ENCODE assay signal across 10 cellular contexts in the genomic region with DNA sequence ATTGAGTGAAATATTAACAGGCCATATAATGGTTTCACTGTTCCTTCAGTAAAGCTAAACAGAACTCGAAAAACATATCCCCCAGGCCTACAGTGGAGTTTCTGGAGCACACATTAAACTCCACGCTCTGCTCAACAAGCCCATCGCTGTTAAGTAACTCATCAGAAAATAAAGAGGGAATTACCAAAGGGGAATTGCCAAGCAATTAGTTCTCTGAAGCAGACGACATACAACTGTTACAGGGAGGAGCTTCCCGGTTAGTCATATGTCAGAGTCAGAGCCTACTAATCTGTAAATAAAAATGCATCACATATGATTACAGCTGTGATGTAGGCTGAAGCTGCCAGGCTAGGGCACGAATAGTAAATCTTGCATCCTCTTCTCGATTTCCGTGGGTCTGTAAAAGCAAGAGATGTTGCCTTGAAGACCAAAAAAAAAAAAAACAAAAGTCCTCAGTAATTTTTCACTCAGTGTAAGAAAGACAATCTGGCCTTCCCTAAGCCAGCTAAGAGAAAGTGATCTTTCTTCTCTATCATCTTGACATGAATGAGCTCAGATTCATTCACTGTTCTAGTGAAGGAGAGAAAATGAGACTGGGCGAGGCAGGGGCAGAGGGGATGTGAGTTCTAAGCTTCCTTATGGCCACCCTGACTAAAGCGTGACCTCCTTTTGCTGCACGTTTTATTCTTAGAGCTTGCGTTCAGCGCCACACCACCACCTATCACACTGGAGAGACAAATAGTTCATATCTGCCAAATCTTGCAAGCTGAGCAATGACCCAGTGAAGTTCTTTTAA. TPM values are rescaled to one million over a fixed set of nuclear protein-coding genes. Genes with fewer than 3 reads are reported as not detected.
A peak's percentile ranks its signal among the peaks of the same experiment; 100 is the strongest.
DNase-seq lines count a peak whose midpoint lies in the region; ATAC-seq and TF ChIP-seq lines count a peak whose summit lies in the region.
"Had no signal": no experiment of that assay in that cellular context is flagged by ENCODE, and none has a peak within 500 bp of the region (broad histone marks: within the 10 kb centered on the region; RNA-seq: fewer than 3 reads in every experiment).

No MANE protein-coding gene starts in this region.

- H3K9me2 ChIP-seq in PC-3 (replicated peaks; ENCODE audit: low read length), result no peaks in the 10 kb centered on the region

- peaks cover 86% of the 10 kb centered on the region for H3K79me2 ChIP-seq in PC-3 (ENCODE audit: low read length)

- no TSS peak for BruUV-seq in PC-3 (replicated peaks; lab: Mats Ljungman, UMichigan)

- peak overlapping the region; percentile 98 for H3K27ac ChIP-seq in PC-3 (ENCODE audit: low read length)

- H3K4me1 ChIP-seq in PC-3 (ENCODE audit: insufficient read depth, low read length) (peaks cover 69% of the 10 kb centered on the region), mucosa of stomach (ENCODE audit: control insufficient read depth, insufficient read depth, low read length) (peaks cover 27% of the 10 kb centered on the region)

- H3K4me3 ChIP-seq in PC-3 (ENCODE audit: low read length) (peak overlapping the region; percentile 8; the same call in 1 of the 2 replicates), epithelial cell of esophagus (ENCODE audit: low read length) (no peak overlapping the region), mucosa of stomach (ENCODE audit: low read length) (no peak overlapping the region)

- H3K9ac ChIP-seq in PC-3 (ENCODE audit: low read length), result peak overlapping the region; percentile 50
- peak overlapping the region; percentile 12 for H3K9ac ChIP-seq in mucosa of stomach (ENCODE audit: low read length)

- ATAC-seq in PC-3, result peak; percentile 79

- no peaks in the 10 kb centered on the region for H3K9me3 ChIP-seq in PC-3 (ENCODE audit: low read length)
- no peaks in the 10 kb centered on the region for H3K9me3 ChIP-seq in mucosa of stomach (ENCODE audit: control insufficient read depth, low read length)

- H3K36me3 ChIP-seq in PC-3 (ENCODE audit: low read depth, low read length) (0 out of 2 replicates have a peak, but pooled peaks cover 3% of the 10 kb centered on the region), mucosa of stomach (ENCODE audit: control insufficient read depth, insufficient read depth, low read length) (no peaks in the 10 kb centered on the region)

- peak; percentile 46 for DNase-seq in AG20443 (ENCODE audit: low spot score)
- DNase-seq in PC-3, result peak; percentile 77
- peak; percentile 93 for DNase-seq in epithelial cell of esophagus (ENCODE audit: low read depth)
- no peak for DNase-seq in mesenteric fat pad (ENCODE audit: low spot score)
- DNase-seq in NCI-H524 (lab: John Stamatoyannopoulos, UW), result no peak
- no peak for DNase-seq in NCI-H2107 (lab: John Stamatoyannopoulos, UW)
- no peak for DNase-seq in activated naive CD4-positive, alpha-beta T cell (lab: John Stamatoyannopoulos, UW)
- DNase-seq: DND-41, retina had no signal

- H3K27me3 ChIP-seq in PC-3 (ENCODE audit: low read length) (no peaks in the 10 kb centered on the region), mucosa of stomach (ENCODE audit: control insufficient read depth, insufficient read depth, low read length) (no peaks in the 10 kb centered on the region)

- peaks cover 12% of the 10 kb centered on the region for H3F3A ChIP-seq in PC-3 (ENCODE audit: low read length, unreplicated experiment)

- H3K4me2 ChIP-seq in PC-3 (ENCODE audit: low read length), result peak overlapping the region; percentile 61

- intact Hi-C loops in PC-3 (cut with micrococcal nuclease), result no loop called here

- POLR2A ChIA-PET in PC-3 (lab: Charles Lee; ENCODE audit: unreplicated experiment), result interaction anchor here (0.6 to 0.9 kb wide), 5 partner anchors 10 to 988 kb away, joined by 3 to 16 read pairs (median 11); no protein-coding TSS in a partner anchor

- CTCF ChIA-PET in PC-3 (lab: Charles Lee), result interaction anchor here (0.9 to 1.4 kb wide), 3 partner anchors 16 to 251 kb away, joined by 4 to 7 read pairs (median 6); no protein-coding TSS in a partner anchor

- no peak overlapping the region for H2AFZ ChIP-seq in PC-3 (ENCODE audit: low read length)

- no peaks in the 10 kb centered on the region for H4K20me1 ChIP-seq in PC-3 (ENCODE audit: low read length)

- TF ChIP-seq CTCF in PC-3 (conservative IDR thresholded peaks at IDR 0.05; ENCODE audit: low read depth, low read length) (no peak), epithelial cell of esophagus (IDR thresholded peaks at IDR 0.05; ENCODE audit: insufficient read depth, low read depth, low read length, missing control alignments) (no peak)

RNA-seq across cellular contexts. Expression of gene ATXN1, which starts 13.8 kb away (rescaled TPM):
- total RNA-seq in PC-3 (2014; rRNA removed), result 19.1 and 27.0 TPM in 2 replicates
- total RNA-seq in mesenteric fat pad, result 36.0 TPM

Comparison
In these comparisons a context has a peak if more than half of its experiments do, and no peak if none do; other contexts are left out.
1. DNase-seq: peak in AG20443 (single experiment), PC-3 (single experiment) and epithelial cell of esophagus (single experiment); none in mesenteric fat pad (single experiment), NCI-H524 (0 of 2), NCI-H2107 (single experiment) and activated naive CD4-positive, alpha-beta T cell (0 of 4).